26 cellular contexts compared by ENCODE assay signal in the genomic region with DNA sequence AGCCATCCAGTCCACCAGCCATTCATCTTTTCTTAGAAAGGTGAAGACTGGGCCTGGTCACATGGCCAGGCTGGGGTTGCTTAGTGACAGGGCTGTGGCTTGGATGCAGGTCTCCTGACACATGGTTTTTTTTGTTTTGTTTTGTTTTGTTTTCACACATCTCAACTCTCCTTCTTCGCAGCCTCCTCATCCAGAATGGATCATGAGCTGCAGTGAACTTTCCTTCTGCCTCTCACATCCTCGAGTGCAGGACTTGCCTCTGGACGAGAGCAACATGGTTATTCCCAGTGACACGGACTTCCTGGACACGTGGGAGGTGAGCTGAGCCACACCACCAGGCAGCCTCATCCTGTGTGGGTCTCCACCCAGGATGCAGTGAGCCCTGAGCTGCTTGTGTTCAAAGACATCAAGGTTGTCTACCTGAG. TPM values are rescaled to one million over a fixed set of nuclear protein-coding genes. Genes with fewer than 3 reads are reported as not detected.
DNase-seq lines count a peak whose midpoint lies in the region; ATAC-seq lines count a peak whose summit lies in the region.
"Had no signal": no experiment of that assay in that cellular context is flagged by ENCODE, and none has a peak within 500 bp of the region (broad histone marks: within the 10 kb centered on the region; RNA-seq: fewer than 3 reads in every experiment).

No MANE protein-coding gene starts in this region.

- ATAC-seq in T-helper 17 cell: peak; percentile 86
- peak; percentile 81 to 84 for ATAC-seq in naive thymus-derived CD8-positive, alpha-beta T cell
- ATAC-seq: right lobe of liver; stimulated activated memory B cell treated with anti-CD40 and anti-IgM and Interleukin-4, amounts not matched to agents 10 μg/mL and 1 μg/mL and 100 μg/mL, for 72 hours; upper lobe of right lung had no signal

- H3K4me1 Mint-ChIP-seq in activated naive CD4-positive, alpha-beta T cell treated with anti-CD3 and anti-CD28 coated beads for 36 hours (ENCODE audit: low read depth): peaks cover 41% of the 10 kb centered on the region
- peaks cover 23% of the 10 kb centered on the region for H3K4me1 Mint-ChIP-seq in T-helper 17 cell
- peaks cover 9% of the 10 kb centered on the region for H3K4me1 Mint-ChIP-seq in activated T-helper 2 cell treated with anti-CD3 and anti-CD28 coated beads, Interferon-gamma antibody, Interleukin-2, Interleukin-4, amounts not matched to agents 10 μg/mL and 5 μg/mL and 100 μg/mL, durations not matched to agents 14 hours and 24 hours and 36 hours (ENCODE audit: low read depth)
- H3K4me1 Mint-ChIP-seq in naive thymus-derived CD8-positive, alpha-beta T cell: peaks cover 11 to 22% (median 15%) of the 10 kb centered on the region in 4 donors
- H3K4me1 Mint-ChIP-seq: brain; H9; nephron; stimulated activated memory B cell treated with anti-CD40 and anti-IgM and Interleukin-4, amounts not matched to agents 10 μg/mL and 1 μg/mL and 100 μg/mL, for 72 hours had no signal

- POLR2A ChIA-PET in naive thymus-derived CD8-positive, alpha-beta T cell (lab: Charles Lee): interaction anchor here (1.0 to 2.6 kb wide), 2 partner anchors 10 to 456 kb away, joined by 3 to 23 read pairs; partner anchors contain the start of gene AKR1E2

- DNase-seq in activated naive CD4-positive, alpha-beta T cell treated with anti-CD3 and anti-CD28 coated beads for 36 hours: peak; percentile 48
- DNase-seq in activated naive CD4-positive, alpha-beta T cell treated with anti-CD3 and anti-CD28 coated beads, Interleukin-2, amount 50 U/mL, for 16 hours: no peak
- DNase-seq in T-helper 17 cell (no peak), GOT3 (lab: John Stamatoyannopoulos, UW) (no peak), SHP77 (lab: John Stamatoyannopoulos, UW) (no peak)
- DNase-seq in activated T-helper 2 cell treated with anti-CD3 and anti-CD28 coated beads, Interferon-gamma antibody, Interleukin-2, Interleukin-4, amounts not matched to agents 10 μg/mL and 5 μg/mL and 100 μg/mL, durations not matched to agents 14 hours and 24 hours and 36 hours (ENCODE audit: low spot score): no peak
- peak in 4 of 10 donors; percentile 14 to 70 (median 41) for DNase-seq in naive thymus-derived CD8-positive, alpha-beta T cell
- DNase-seq: Calu3; effector CD8-positive, alpha-beta T cell; H9; kidney; NCI-H1048; NCI-H1694 treated with DMSO at 0.1 percent for 48 hours; NCI-H2171; NCI-H510A; right lobe of liver; RPMI8226; stimulated activated CD4-positive, alpha-beta T cell treated with anti-CD3 and anti-CD28 coated beads, Interleukin-4, amount 100 ng/mL, for 24 hours; upper lobe of right lung had no signal

- H3K27ac Mint-ChIP-seq in activated naive CD4-positive, alpha-beta T cell treated with anti-CD3 and anti-CD28 coated beads for 36 hours: peak overlapping the region; percentile 63
- H3K27ac Mint-ChIP-seq in T-helper 17 cell: peak overlapping the region; percentile 86
- peak overlapping the region; percentile 52 for H3K27ac Mint-ChIP-seq in activated T-helper 2 cell treated with anti-CD3 and anti-CD28 coated beads, Interferon-gamma antibody, Interleukin-2, Interleukin-4, amounts not matched to agents 10 μg/mL and 5 μg/mL and 100 μg/mL, durations not matched to agents 14 hours and 24 hours and 36 hours
- H3K27ac Mint-ChIP-seq in naive thymus-derived CD8-positive, alpha-beta T cell: peak overlapping the region; percentile 40 to 97 (median 89)
- H3K27ac Mint-ChIP-seq: brain; IgD-negative memory B cell; nephron; stimulated activated memory B cell treated with anti-CD40 and anti-IgM and Interleukin-4, amounts not matched to agents 10 μg/mL and 1 μg/mL and 100 μg/mL, for 72 hours had no signal

- H3K27me3 Mint-ChIP-seq in activated naive CD4-positive, alpha-beta T cell treated with anti-CD3 and anti-CD28 coated beads for 36 hours (ENCODE audit: low read depth): no peaks in the 10 kb centered on the region
- peaks cover 5% of the 10 kb centered on the region for H3K27me3 Mint-ChIP-seq in T-helper 17 cell
- no peaks in the 10 kb centered on the region for H3K27me3 Mint-ChIP-seq in activated T-helper 2 cell treated with anti-CD3 and anti-CD28 coated beads, Interferon-gamma antibody, Interleukin-2, Interleukin-4, amounts not matched to agents 10 μg/mL and 5 μg/mL and 100 μg/mL, durations not matched to agents 14 hours and 24 hours and 36 hours (ENCODE audit: low read depth)
- peaks cover 0 to 18% (median 5%) of the 10 kb centered on the region in 5 donors for H3K27me3 Mint-ChIP-seq in naive thymus-derived CD8-positive, alpha-beta T cell

- no peak overlapping the region for H3K4me3 Mint-ChIP-seq in activated naive CD4-positive, alpha-beta T cell treated with anti-CD3 and anti-CD28 coated beads for 36 hours
- H3K4me3 Mint-ChIP-seq in T-helper 17 cell: peak overlapping the region; percentile 33
- no peak overlapping the region for H3K4me3 Mint-ChIP-seq in activated T-helper 2 cell treated with anti-CD3 and anti-CD28 coated beads, Interferon-gamma antibody, Interleukin-2, Interleukin-4, amounts not matched to agents 10 μg/mL and 5 μg/mL and 100 μg/mL, durations not matched to agents 14 hours and 24 hours and 36 hours (ENCODE audit: low read depth)
- peak overlapping the region in 8 of 10 donors; percentile 19 to 74 (median 40) for H3K4me3 Mint-ChIP-seq in naive thymus-derived CD8-positive, alpha-beta T cell
- H3K4me3 Mint-ChIP-seq: brain; H9; IgD-negative memory B cell; nephron; stimulated activated memory B cell treated with anti-CD40 and anti-IgM and Interleukin-4, amounts not matched to agents 10 μg/mL and 1 μg/mL and 100 μg/mL, for 72 hours had no signal

- CTCF ChIA-PET in activated naive CD4-positive, alpha-beta T cell treated with anti-CD3 and anti-CD28 coated beads for 36 hours (lab: Charles Lee): interaction anchor here (0.6 to 5.8 kb wide), 6 partner anchors 14 to 449 kb away, joined by 3 to 46 read pairs (median 4); no protein-coding TSS in a partner anchor

- peaks cover 16% of the 10 kb centered on the region for H3K36me3 Mint-ChIP-seq in activated naive CD4-positive, alpha-beta T cell treated with anti-CD3 and anti-CD28 coated beads for 36 hours (ENCODE audit: low read depth)
- peaks cover 6% of the 10 kb centered on the region for H3K36me3 Mint-ChIP-seq in T-helper 17 cell (ENCODE audit: low read depth)
- peaks cover 24% of the 10 kb centered on the region for H3K36me3 Mint-ChIP-seq in activated T-helper 2 cell treated with anti-CD3 and anti-CD28 coated beads, Interferon-gamma antibody, Interleukin-2, Interleukin-4, amounts not matched to agents 10 μg/mL and 5 μg/mL and 100 μg/mL, durations not matched to agents 14 hours and 24 hours and 36 hours (ENCODE audit: low read depth)
- no peaks in the 10 kb centered on the region for H3K36me3 Mint-ChIP-seq in naive thymus-derived CD8-positive, alpha-beta T cell
- H3K36me3 Mint-ChIP-seq: brain; stimulated activated memory B cell treated with anti-CD40 and anti-IgM and Interleukin-4, amounts not matched to agents 10 μg/mL and 1 μg/mL and 100 μg/mL, for 72 hours had no signal

- intact Hi-C loops in activated naive CD4-positive, alpha-beta T cell treated with anti-CD3 and anti-CD28 coated beads for 36 hours (cut with micrococcal nuclease): no loop called here
- intact Hi-C loops in activated T-helper 2 cell treated with anti-CD3 and anti-CD28 coated beads, Interferon-gamma antibody, Interleukin-2, Interleukin-4, amounts not matched to agents 10 μg/mL and 5 μg/mL and 100 μg/mL, durations not matched to agents 14 hours and 24 hours and 36 hours (cut with micrococcal nuclease): no loop called here

- no peaks in the 10 kb centered on the region for H3K9me3 ChIP-seq in T-helper 17 cell (ENCODE audit: control insufficient read depth, low read length, poor library complexity, severe bottlenecking)
- H3K9me3 ChIP-seq: adrenal gland, BLaER1, right lobe of liver, suprapubic skin, upper lobe of right lung had no signal

- H3K9me3 Mint-ChIP-seq in activated naive CD4-positive, alpha-beta T cell treated with anti-CD3 and anti-CD28 coated beads for 36 hours: peaks cover 2% of the 10 kb centered on the region
- no peaks in the 10 kb centered on the region for H3K9me3 Mint-ChIP-seq in activated T-helper 2 cell treated with anti-CD3 and anti-CD28 coated beads, Interferon-gamma antibody, Interleukin-2, Interleukin-4, amounts not matched to agents 10 μg/mL and 5 μg/mL and 100 μg/mL, durations not matched to agents 14 hours and 24 hours and 36 hours
- no peaks in the 10 kb centered on the region for H3K9me3 Mint-ChIP-seq in naive thymus-derived CD8-positive, alpha-beta T cell
- H3K9me3 Mint-ChIP-seq: brain; IgD-negative memory B cell; nephron; stimulated activated memory B cell treated with anti-CD40 and anti-IgM and Interleukin-4, amounts not matched to agents 10 μg/mL and 1 μg/mL and 100 μg/mL, for 72 hours had no signal

RNA-seq across cellular contexts. Expression of gene AKR1E2, which starts 9.5 kb away (rescaled TPM):
- total RNA-seq in activated naive CD4-positive, alpha-beta T cell treated with anti-CD3 and anti-CD28 coated beads for 36 hours: 1 to 10 TPM; 7.1 to 7.3 TPM
- 1 to 10 TPM; 4.3 to 6.8 TPM for total RNA-seq in T-helper 17 cell
- total RNA-seq in activated T-helper 2 cell treated with anti-CD3 and anti-CD28 coated beads, Interferon-gamma antibody, Interleukin-2, Interleukin-4, amounts not matched to agents 10 μg/mL and 5 μg/mL and 100 μg/mL, durations not matched to agents 14 hours and 24 hours and 36 hours: 8.3 and 10.1 TPM in 2 replicates
- 10 to 100 TPM; 12.7 to 14.4 TPM for total RNA-seq in naive thymus-derived CD8-positive, alpha-beta T cell
- polyA plus RNA-seq in naive thymus-derived CD8-positive, alpha-beta T cell: 1 to 10 TPM in 1 of 3 donors, under 1 TPM in 1, not detected in 1; 0.67 to 1.6 TPM
- polyA plus RNA-seq: IgD-negative memory B cell had no signal

Comparison
In these comparisons a context has a peak if more than half of its experiments do, and no peak if none do; other contexts are left out.
1. H3K4me3 Mint-ChIP-seq: peak in T-helper 17 cell (single experiment) and naive thymus-derived CD8-positive, alpha-beta T cell (8 of 10); none in activated naive CD4-positive, alpha-beta T cell treated with anti-CD3 and anti-CD28 coated beads for 36 hours (single experiment) and activated T-helper 2 cell treated with anti-CD3 and anti-CD28 coated beads, Interferon-gamma antibody, Interleukin-2, Interleukin-4, amounts not matched to agents 10 μg/mL and 5 μg/mL and 100 μg/mL, durations not matched to agents 14 hours and 24 hours and 36 hours (single experiment).
2. Peak in every context shown above with its lines, with median percentiles within 50 percentile points of each other: H3K27ac Mint-ChIP-seq.